ENCODE assay signal across 8 cellular contexts in the genomic region with DNA sequence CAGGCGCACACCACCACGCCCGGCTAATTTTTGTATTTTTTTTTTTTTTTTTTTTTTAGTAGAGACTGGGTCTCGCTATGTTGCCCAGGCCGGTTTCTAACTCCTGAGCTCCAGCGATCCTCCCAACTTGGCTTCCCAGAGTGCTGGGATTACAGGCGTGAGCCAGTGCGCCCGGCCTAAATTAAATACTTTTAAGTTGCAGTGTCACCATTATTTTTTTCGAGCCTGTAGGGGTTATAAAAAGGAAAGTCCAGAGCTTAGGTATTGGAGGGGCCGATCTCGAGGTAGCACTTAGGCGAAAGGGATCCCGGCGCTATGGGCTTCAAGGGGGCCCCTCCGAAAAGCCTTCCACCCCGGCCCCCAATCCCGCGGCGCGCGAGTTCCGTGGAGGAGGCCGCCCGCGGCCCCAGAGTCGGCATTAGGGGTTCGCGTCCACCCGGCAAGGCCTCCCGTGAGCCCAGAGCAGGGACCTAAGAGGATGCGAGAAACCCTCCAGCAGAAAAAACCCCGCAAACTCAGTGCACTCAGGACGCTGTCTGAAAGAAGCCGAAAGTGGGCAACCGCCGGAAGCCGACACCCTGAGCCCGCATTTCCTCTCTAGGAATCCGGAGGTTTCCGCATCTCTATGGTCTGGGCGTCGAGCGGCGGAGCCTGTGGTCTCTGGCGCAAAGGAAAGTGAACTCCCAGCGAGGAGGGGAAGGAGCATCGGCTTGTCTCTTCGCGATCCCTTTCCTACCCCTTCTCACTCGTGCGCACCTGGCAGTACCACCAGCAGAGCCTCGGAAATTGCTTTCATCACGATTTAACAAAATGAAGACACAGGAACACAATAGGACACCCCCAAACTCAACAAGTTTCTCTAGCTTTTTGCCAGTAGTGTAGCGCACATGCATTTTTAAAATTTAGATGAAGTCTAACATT.
A peak's percentile ranks its signal among the peaks of the same experiment; 100 is the strongest.
DNase-seq lines count a peak whose midpoint lies in the region; ATAC-seq lines count a peak whose summit lies in the region.

No MANE protein-coding gene starts in this region.

- ATAC-seq in GM19395 (IDR thresholded peaks at IDR 0.05; ENCODE audit: unreplicated experiment) (peak; percentile 51), HG03565 (IDR thresholded peaks at IDR 0.05; ENCODE audit: unreplicated experiment) (peak; percentile 74)

- DNase-seq in C1 segment of cervical spinal cord (lab: John Stamatoyannopoulos, UW) (peak in 12 of 14 donors; percentile 45 to 87 (median 61)), NCI-H82 treated with DMSO at 0.1 percent for 48 hours (lab: John Stamatoyannopoulos, UW; ENCODE audit: unreplicated experiment) (peak; percentile 78), medulla oblongata (ENCODE audit: extremely low spot score) (peak; percentile 89)
- peak; percentile 57 to 60 for DNase-seq in activated CD8-positive, alpha-beta memory T cell treated with anti-CD3 and anti-CD28 coated beads for 1 hour (ENCODE audit: extremely low read depth in 1 of 2, low read depth in 1 of 2)
- peak; percentile 71 for DNase-seq in effector CD8-positive, alpha-beta T cell (lab: John Stamatoyannopoulos, UW)
- DNase-seq in stimulated activated CD4-positive, alpha-beta T cell treated with anti-CD3 and anti-CD28 coated beads, TNF-alpha, amount 100 ng/mL, for 4 hours (ENCODE audit: low read depth in 3 of 3), result peak; percentile 48 to 72 (median 65)

Comparison
In these comparisons a context has a peak if more than half of its experiments do, and no peak if none do; other contexts are left out.
1. Peak in every context shown above with its lines: DNase-seq and ATAC-seq.